Comparison of ENCODE assay signal across 20 cellular contexts in genomic region chr15:67885848-67886247, GRCh38. TPM values are rescaled to one million over a fixed set of nuclear protein-coding genes. Genes with fewer than 3 reads are reported as not detected.
DNase-seq lines count a peak whose midpoint lies in the region; ATAC-seq, FAIRE-seq and TF ChIP-seq lines count a peak whose summit lies in the region.
"Had no signal": no experiment of that assay in that cellular context is flagged by ENCODE, and none has a peak within 500 bp of the region (broad histone marks: within the 10 kb centered on the region; RNA-seq: fewer than 3 reads in every experiment).

No MANE protein-coding gene starts in this region.

- H3K36me3 ChIP-seq in HCT116 (ENCODE audit: control insufficient read depth in 1 of 2, insufficient read depth in 2 of 2, low read length in 2 of 2) = no peaks in the 10 kb centered on the region
- H3K36me3 ChIP-seq in GM12878 (ENCODE audit: control insufficient read depth in 2 of 2, insufficient read depth in 2 of 2, low read length in 1 of 2) = no peaks in the 10 kb centered on the region
- no peaks in the 10 kb centered on the region for H3K36me3 ChIP-seq in psoas muscle (ENCODE audit: insufficient read depth in 1 of 2, low read depth in 1 of 2)
- H3K36me3 ChIP-seq in aorta (ENCODE audit: control insufficient read depth in 1 of 2, insufficient read depth in 2 of 2, low read length in 1 of 2) = no peaks in the 10 kb centered on the region
- H3K36me3 ChIP-seq: BLaER1 treated with 17β-estradiol and CSF1 and Interleukin-3, amounts not matched to agents 10 nM and 100 nM; SJCRH30 had no signal

- H3K4me2 ChIP-seq in A549 (peak overlapping the region; percentile 67; the same call in 2 of the 3 replicates), HCT116 (ENCODE audit: low read length) (peak overlapping the region; percentile 96; the same call in 1 of the 2 replicates), GM12878 (ENCODE audit: control insufficient read depth, insufficient read depth) (no peak overlapping the region)

- no peaks in the 10 kb centered on the region for H3K79me2 ChIP-seq in HCT116 (ENCODE audit: insufficient read depth, low read length)
- H3K79me2 ChIP-seq in GM12878 (ENCODE audit: control insufficient read depth, insufficient read depth, low read length) = no peaks in the 10 kb centered on the region

- H3K27me3 Mint-ChIP-seq in memory B cell = peaks cover 25% of the 10 kb centered on the region
- H3K27me3 Mint-ChIP-seq in activated CD8-positive, alpha-beta T cell treated with anti-CD3 and anti-CD28 coated beads, Interleukin-2, amount 10 ng/mL, durations not matched to agents 7 days and 5 days (ENCODE audit: low read depth) = peaks cover 22% of the 10 kb centered on the region

- H3K9me2 ChIP-seq in HCT116 (ENCODE audit: insufficient read depth) = no peaks in the 10 kb centered on the region

- FAIRE-seq in A549 (lab: Jason Lieb, UNC) = peak; percentile 83
- peak; percentile 71 for FAIRE-seq in GM12878 (lab: Jason Lieb, UNC)

- POLR2A ChIA-PET in A549 (lab: Yijun Ruan, JAX) (interaction anchor here (3.0 kb wide), 1 partner anchor 30 kb away, joined by 26 read pairs; no protein-coding TSS in a partner anchor), HCT116 (lab: Charles Lee) (interaction anchor here (0.6 kb wide), 1 partner anchor 251 kb away, joined by 4 read pairs; no protein-coding TSS in a partner anchor), GM12878 (lab: Charles Lee) (no interaction called here)
- POLR2A ChIA-PET in activated CD8-positive, alpha-beta T cell treated with anti-CD3 and anti-CD28 coated beads, Interleukin-2, amount 10 ng/mL, durations not matched to agents 7 days and 5 days (lab: Charles Lee) = no interaction called here

- TF ChIP-seq POLR2A in A549 (IDR thresholded peaks at IDR 0.05; ENCODE audit: low read length) (no peak), HCT116 (IDR thresholded peaks at IDR 0.05; ENCODE audit: borderline replicate concordance, extremely low read depth, insufficient read depth, insufficient read length) (no peak), GM12878 (IDR thresholded peaks at IDR 0.05; ENCODE audit: low read depth, low read length) (no peak)

- H3K9me3 ChIP-seq in A549 = 0 out of 3 replicates have a peak, but pooled peaks cover 4% of the 10 kb centered on the region
- no peaks in the 10 kb centered on the region for H3K9me3 ChIP-seq in HCT116 (ENCODE audit: control insufficient read depth in 1 of 2, insufficient read depth in 1 of 2, low read depth in 1 of 2, low read length in 2 of 2)
- peaks cover 2% of the 10 kb centered on the region; the same call in 2 of the 3 replicates for H3K9me3 ChIP-seq in GM12878 (replicated peaks; ENCODE audit: control insufficient read depth, insufficient read depth, low read length)
- no peaks in the 10 kb centered on the region for H3K9me3 ChIP-seq in psoas muscle
- H3K9me3 ChIP-seq in aorta (ENCODE audit: control insufficient read depth, low read length) = peaks cover 1% of the 10 kb centered on the region

- H3K27ac Mint-ChIP-seq in memory B cell = no peak overlapping the region
- H3K27ac Mint-ChIP-seq in activated CD8-positive, alpha-beta T cell treated with anti-CD3 and anti-CD28 coated beads, Interleukin-2, amount 10 ng/mL, durations not matched to agents 7 days and 5 days = no peak overlapping the region
- H3K27ac Mint-ChIP-seq: CD8-positive, alpha-beta memory T cell had no signal

- CTCF ChIA-PET in A549 (lab: Yijun Ruan, JAX) = interaction anchor here (1.1 to 9.4 kb wide), 2 partner anchors 23 to 32 kb away, joined by 3 to 76 read pairs; no protein-coding TSS in a partner anchor
- CTCF ChIA-PET in HCT116 (lab: Charles Lee) = no interaction called here
- CTCF ChIA-PET in GM12878 (lab: Yijun Ruan, JAX) = interaction anchor here (3.2 kb wide), 1 partner anchor 23 kb away, joined by 9 read pairs; no protein-coding TSS in a partner anchor
- CTCF ChIA-PET in activated CD8-positive, alpha-beta T cell treated with anti-CD3 and anti-CD28 coated beads, Interleukin-2, amount 10 ng/mL, durations not matched to agents 7 days and 5 days (lab: Charles Lee) = no interaction called here

- H3K9ac ChIP-seq in HCT116 (ENCODE audit: low read length) (no peak overlapping the region), GM12878 (ENCODE audit: control insufficient read depth, insufficient read depth, low read length) (no peak overlapping the region)

- H3K4me3 Mint-ChIP-seq in memory B cell = peak overlapping the region; percentile 50
- H3K4me3 Mint-ChIP-seq in activated CD8-positive, alpha-beta T cell treated with anti-CD3 and anti-CD28 coated beads, Interleukin-2, amount 10 ng/mL, durations not matched to agents 7 days and 5 days = no peak overlapping the region

- TF ChIP-seq RAD21 in A549 (conservative IDR thresholded peaks at IDR 0.05 in 1 of 2, IDR thresholded peaks at IDR 0.05 in 1 of 2) = no peak
- no peak for TF ChIP-seq RAD21 in HCT116 (IDR thresholded peaks at IDR 0.05; ENCODE audit: low read depth)
- TF ChIP-seq RAD21 in GM12878 (IDR thresholded peaks at IDR 0.05; ENCODE audit: insufficient read depth, low read depth, low read length) = no peak

- peaks cover 6% of the 10 kb centered on the region for H3K4me1 Mint-ChIP-seq in memory B cell
- H3K4me1 Mint-ChIP-seq in activated CD8-positive, alpha-beta T cell treated with anti-CD3 and anti-CD28 coated beads, Interleukin-2, amount 10 ng/mL, durations not matched to agents 7 days and 5 days (ENCODE audit: low read depth) = peaks cover 21% of the 10 kb centered on the region

- H4K20me1 ChIP-seq in HCT116 (ENCODE audit: insufficient read depth) (no peaks in the 10 kb centered on the region), GM12878 (ENCODE audit: control insufficient read depth, insufficient read depth) (no peaks in the 10 kb centered on the region)
- H4K20me1 ChIP-seq: BLaER1 treated with 17β-estradiol and CSF1 and Interleukin-3, amounts not matched to agents 10 nM and 100 nM had no signal

- SMC1A ChIA-PET in GM12878 (lab: Charles Lee; ENCODE audit: uncharacterized antibody, unreplicated experiment) = interaction anchor here (0.6 to 1.1 kb wide), 3 partner anchors 12 to 268 kb away, joined by 3 read pairs; no protein-coding TSS in a partner anchor

- in situ Hi-C loops in GM12878 (cut with MboI) = no loop called here

- DNase-seq in A549 (ENCODE audit: low read depth in 1 of 2, low spot score in 1 of 2) (no peak), HCT116 (ENCODE audit: low read depth, low spot score) (no peak), GM12878 (ENCODE audit: low read depth, low spot score) (no peak), memory B cell (ENCODE audit: low spot score in 2 of 2) (no peak), psoas muscle (no peak), aorta (no peak)
- no peak for DNase-seq in activated CD8-positive, alpha-beta T cell treated with anti-CD3 and anti-CD28 coated beads, Interleukin-2, amount 10 ng/mL, durations not matched to agents 7 days and 5 days
- no peak for DNase-seq in activated CD8-positive, alpha-beta memory T cell treated with anti-CD3 and anti-CD28 coated beads for 24 hours
- DNase-seq: CD8-positive, alpha-beta memory T cell; DMS79; GOT3; KBM-7; NCI-H1417; NCI-H187; NCI-H2227 treated with DMSO at 0.1 percent for 48 hours; NCI-H524 treated with DMSO at 0.1 percent for 48 hours; PC-3; SJCRH30 had no signal

- H3K9me3 Mint-ChIP-seq in memory B cell = peaks cover 6% of the 10 kb centered on the region
- H3K9me3 Mint-ChIP-seq in activated CD8-positive, alpha-beta T cell treated with anti-CD3 and anti-CD28 coated beads, Interleukin-2, amount 10 ng/mL, durations not matched to agents 7 days and 5 days (ENCODE audit: insufficient read depth) = no peaks in the 10 kb centered on the region

- H3K27me3 ChIP-seq in HCT116 (ENCODE audit: insufficient read depth, low read length) (no peaks in the 10 kb centered on the region), GM12878 (replicated peaks in 1 of 2; ENCODE audit: control insufficient read depth in 2 of 2, insufficient read depth in 2 of 2, low read length in 1 of 2) (no peaks in the 10 kb centered on the region), psoas muscle (ENCODE audit: insufficient read depth in 3 of 3, low read length in 2 of 3) (no peaks in the 10 kb centered on the region), aorta (ENCODE audit: control insufficient read depth in 1 of 2, insufficient read depth in 2 of 2, low read length in 1 of 2) (no peaks in the 10 kb centered on the region)
- H3K27me3 ChIP-seq: BLaER1 treated with 17β-estradiol and CSF1 and Interleukin-3, amounts not matched to agents 10 nM and 100 nM; SJCRH30 had no signal

- H3K4me3 ChIP-seq in A549 = no peak overlapping the region
- H3K4me3 ChIP-seq in HCT116 (replicated peaks in 1 of 2; ENCODE audit: low read depth in 1 of 2, low read length in 2 of 2) = no peak overlapping the region
- no peak overlapping the region for H3K4me3 ChIP-seq in GM12878
- no peak overlapping the region for H3K4me3 ChIP-seq in psoas muscle
- no peak overlapping the region for H3K4me3 ChIP-seq in aorta (ENCODE audit: low read length in 2 of 2)

- peak overlapping the region; percentile 91 for H2AFZ ChIP-seq in HCT116 (ENCODE audit: low read depth, low read length, poor library complexity, severe bottlenecking)
- no peak overlapping the region for H2AFZ ChIP-seq in GM12878 (ENCODE audit: control insufficient read depth, low read depth, low read length)

- TF ChIP-seq EP300 in A549 (IDR thresholded peaks at IDR 0.05) = no peak
- no peak for TF ChIP-seq EP300 in GM12878 (IDR thresholded peaks at IDR 0.05; ENCODE audit: borderline replicate concordance in 1 of 2, control insufficient read depth in 1 of 2, low read depth in 2 of 2, low read length in 2 of 2)

- BruUV-seq in HCT116 (replicated peaks; lab: Mats Ljungman, UMichigan) (no TSS peak), GM12878 (replicated peaks; lab: Mats Ljungman, UMichigan) (no TSS peak)

- TF ChIP-seq CTCF in A549 (IDR thresholded peaks at IDR 0.05) = no peak
- no peak for TF ChIP-seq CTCF in HCT116 (IDR thresholded peaks at IDR 0.05 in 2 of 3, conservative IDR thresholded peaks at IDR 0.05 in 1 of 3; ENCODE audit: borderline replicate concordance in 1 of 3, insufficient read depth in 1 of 3, low read depth in 2 of 3, low read length in 2 of 3)
- TF ChIP-seq CTCF in GM12878 (IDR thresholded peaks at IDR 0.05 in 2 of 3, conservative IDR thresholded peaks at IDR 0.05 in 1 of 3; ENCODE audit: control insufficient read depth in 2 of 3, extremely low read depth in 1 of 3, insufficient read depth in 1 of 3, low read depth in 3 of 3, low read length in 3 of 3) = no peak
- no peak for TF ChIP-seq CTCF in psoas muscle (IDR thresholded peaks at IDR 0.05)

- peak overlapping the region; percentile 84 to 93; a peak in 4 of 6 replicates for H3K27ac ChIP-seq in A549
- H3K27ac ChIP-seq in HCT116 (ENCODE audit: low read depth, low read length) = no peak overlapping the region
- H3K27ac ChIP-seq in GM12878 (ENCODE audit: control insufficient read depth, insufficient read depth) = no peak overlapping the region
- no peak overlapping the region for H3K27ac ChIP-seq in psoas muscle
- H3K27ac ChIP-seq in aorta (ENCODE audit: low read depth in 1 of 2, low read length in 2 of 2) = no peak overlapping the region
- H3K27ac ChIP-seq: SJCRH30 had no signal

- intact Hi-C loops in HCT116 (cut with micrococcal nuclease) = no loop called here
- intact Hi-C loops in GM12878 (cut with micrococcal nuclease; ENCODE audit: unreplicated experiment) = no loop called here
- intact Hi-C loops in psoas muscle (cut with DNase I) = no loop called here
- intact Hi-C loops in aorta (cut with DNase I) = no loop called here

- H3K4me1 ChIP-seq in A549 (peaks cover 50% of the 10 kb centered on the region), HCT116 (ENCODE audit: control insufficient read depth in 1 of 2, insufficient read depth in 2 of 2, low read length in 2 of 2) (peaks cover 14 to 17% of the 10 kb centered on the region in 2 experiments), GM12878 (ENCODE audit: control insufficient read depth, insufficient read depth, low read length) (peaks cover 4% of the 10 kb centered on the region), psoas muscle (no peaks in the 10 kb centered on the region), aorta (ENCODE audit: control insufficient read depth in 1 of 2, insufficient read depth in 2 of 2, low read length in 2 of 2) (no peaks in the 10 kb centered on the region)

- no peak for ATAC-seq in A549
- no peak for ATAC-seq in HCT116
- no peak for ATAC-seq in GM12878
- no peak for ATAC-seq in memory B cell (ENCODE audit: low read depth)
- ATAC-seq in psoas muscle = no peak
- no peak for ATAC-seq in activated CD8-positive, alpha-beta T cell treated with anti-CD3 and anti-CD28 coated beads, Interleukin-2, amount 10 ng/mL, durations not matched to agents 7 days and 5 days
- no peak for ATAC-seq in aorta (ENCODE audit: low FRiP score)
- ATAC-seq: PC-3 had no signal

- RAD21 ChIA-PET in HCT116 (lab: Charles Lee; ENCODE audit: low non-redundant PET in 1 of 2, low total read pairs in 2 of 2, uncharacterized antibody in 2 of 2, unreplicated experiment in 2 of 2) (no interaction called here), GM12878 (lab: Charles Lee; ENCODE audit: unreplicated experiment) (interaction anchor here (0.7 to 1.0 kb wide), 2 partner anchors 23 to 73 kb away, joined by 3 read pairs; no protein-coding TSS in a partner anchor)

- H3K36me3 Mint-ChIP-seq in memory B cell = no peaks in the 10 kb centered on the region
- no peaks in the 10 kb centered on the region for H3K36me3 Mint-ChIP-seq in activated CD8-positive, alpha-beta T cell treated with anti-CD3 and anti-CD28 coated beads, Interleukin-2, amount 10 ng/mL, durations not matched to agents 7 days and 5 days (ENCODE audit: low read depth)
- H3K36me3 Mint-ChIP-seq: CD8-positive, alpha-beta memory T cell had no signal

RNA-seq across cellular contexts. Expression of gene RNU6-1, which starts 46.0 kb away (rescaled TPM):
- not detected in 2 replicates for polyA plus RNA-seq in A549 (2011; rRNA removed)
- polyA plus RNA-seq in A549 (2012; cell fraction: cytosol; rRNA removed) = not detected in 2 replicates
- not detected in 2 replicates for polyA plus RNA-seq in A549 (2012; cell fraction: nucleus; rRNA removed)
- not detected in 3 replicates for polyA plus RNA-seq in A549 (2017; fragmentation: RNase III; extraction: RNeasy Plus Mini Kit Qiagen cat#74134 plus additional on column Dnase treatment)
- polyA minus RNA-seq in A549 (2011; rRNA and poly(A)+ RNA removed) = under 0.01 TPM in 1 of 2 replicates, not detected in the other
- not detected for total RNA-seq in HCT116 (2021; ENCODE audit: unreplicated experiment)
- not detected in 2 replicates for polyA plus RNA-seq in HCT116 (2012)
- not detected in 2 replicates for total RNA-seq in GM12878 (2013; cell fraction: nucleolus; rRNA removed)
- not detected in 2 replicates for total RNA-seq in GM12878 (2014; rRNA removed)
- not detected in 2 replicates for total RNA-seq in GM12878 (2014; rRNA removed; fragmentation: Illumina TruSeq; extraction: Trizol)
- total RNA-seq in GM12878 (2021) = not detected in 2 replicates
- polyA plus RNA-seq in GM12878 (2011; ENCODE audit: low read depth) = not detected
- not detected in 2 replicates for polyA plus RNA-seq in GM12878 (2011; rRNA removed)
- not detected in 2 replicates for polyA plus RNA-seq in GM12878 (2011; cell fraction: cytosol; rRNA removed)
- not detected in 2 replicates for polyA plus RNA-seq in GM12878 (2011; cell fraction: nucleus; rRNA removed)
- polyA plus RNA-seq in GM12878 (2012) = not detected in 2 replicates
- not detected in 2 replicates for polyA plus RNA-seq in GM12878 (2014; fragmentation: Illumina TruSeq; extraction: Trizol)
- not detected for polyA plus RNA-seq in GM12878 (2014; fragmentation: Nextera tagmentation; extraction: Ambion mirVana)
- not detected in 2 replicates for polyA plus RNA-seq in GM12878 (2014; rRNA removed)
- polyA plus RNA-seq in GM12878 (2016; fragmentation: Nextera tagmentation; extraction: Ambion mirVana) = not detected
- polyA minus RNA-seq in GM12878 (2011; rRNA and poly(A)+ RNA removed) = 1,322 TPM in 1 of 2 replicates, not detected in the other
- polyA minus RNA-seq in GM12878 (2011; cell fraction: cytosol; rRNA and poly(A)+ RNA removed) = not detected in 2 replicates
- polyA minus RNA-seq in GM12878 (2011; cell fraction: nucleus; rRNA and poly(A)+ RNA removed) = under 0.01 TPM in 1 of 2 replicates, not detected in the other
- not detected for total RNA-seq in psoas muscle
- not detected for polyA plus RNA-seq in psoas muscle
- not detected for total RNA-seq in activated CD8-positive, alpha-beta T cell treated with anti-CD3 and anti-CD28 coated beads, Interleukin-2, amount 10 ng/mL, durations not matched to agents 7 days and 5 days
- total RNA-seq in aorta = not detected
- polyA plus RNA-seq in aorta = not detected
- total RNA-seq: A673; CD8-positive, alpha-beta memory T cell; PC-3; SJCRH30 had no signal
- polyA plus RNA-seq: CD8-positive, alpha-beta memory T cell had no signal

Comparison
In these comparisons a context has a peak if more than half of its experiments do, and no peak if none do; other contexts are left out.
1. H3K27ac ChIP-seq: peak in A549 (2 of 2); none in HCT116 (single experiment), GM12878 (single experiment), psoas muscle (single experiment) and aorta (0 of 2).
2. CTCF ChIA-PET loops: an anchor here in A549 (1.1 to 9.4 kb wide) and GM12878 (3.2 kb wide); none called in HCT116 and activated CD8-positive, alpha-beta T cell treated with anti-CD3 and anti-CD28 coated beads, Interleukin-2, amount 10 ng/mL, durations not matched to agents 7 days and 5 days.
3. POLR2A ChIA-PET loops: an anchor here in A549 (3.0 kb wide) and HCT116 (0.6 kb wide); none called in GM12878 and activated CD8-positive, alpha-beta T cell treated with anti-CD3 and anti-CD28 coated beads, Interleukin-2, amount 10 ng/mL, durations not matched to agents 7 days and 5 days.